Comparison of ENCODE assay signal across 1 cellular context in the genomic region with DNA sequence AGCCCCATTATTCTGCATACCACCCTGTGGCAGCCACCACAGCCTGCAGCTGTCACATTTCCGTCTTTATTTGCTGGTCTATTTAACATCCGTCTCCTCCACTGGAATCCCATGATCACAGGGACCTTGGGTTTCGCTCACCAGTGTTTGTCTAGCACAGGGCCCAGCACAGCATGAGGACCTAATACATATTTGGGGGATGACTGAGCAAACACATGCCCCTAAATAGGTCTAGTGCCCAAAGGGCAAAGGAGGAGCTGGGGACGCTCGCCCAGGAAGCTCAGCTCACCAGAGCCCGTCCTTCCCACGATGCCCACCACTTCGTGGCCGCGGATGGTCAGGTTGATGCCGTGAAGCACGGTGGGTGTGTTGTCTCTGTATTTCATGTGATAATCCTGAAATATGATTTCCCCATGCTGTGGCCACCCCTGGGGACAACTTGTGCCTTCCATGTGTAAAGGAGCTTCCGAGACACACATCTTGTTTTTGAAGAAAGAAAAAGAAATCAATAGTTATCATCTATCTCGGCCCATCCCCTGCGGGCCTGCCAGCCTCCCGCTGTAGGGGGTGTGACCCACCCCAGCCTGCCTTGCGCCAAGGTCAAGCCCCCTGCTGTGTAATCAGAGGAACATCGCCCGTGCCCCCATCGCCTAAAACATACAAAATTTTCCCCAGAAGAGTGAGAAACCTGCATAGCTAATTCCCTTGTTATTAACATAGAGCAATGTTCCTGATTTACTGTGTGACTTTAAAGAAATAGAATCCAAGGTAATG.
TF ChIP-seq lines count a peak whose summit lies in the region.

No MANE protein-coding gene starts in this region.

TF ChIP-seq in HepG2, 621 proteins besides CTCF, POLR2A, EP300 and RAD21 (continued from another document):
- no peak for TF ChIP-seq RFX1 (IDR thresholded peaks at IDR 0.05)
- TF ChIP-seq KAT2B (IDR thresholded peaks at IDR 0.05; ENCODE audit: borderline replicate concordance, low read depth, low read length), result no peak
- no peak for TF ChIP-seq ZSCAN22 (CRISPR knock-in tag; IDR thresholded peaks at IDR 0.05)
- TF ChIP-seq, protein P1, sequence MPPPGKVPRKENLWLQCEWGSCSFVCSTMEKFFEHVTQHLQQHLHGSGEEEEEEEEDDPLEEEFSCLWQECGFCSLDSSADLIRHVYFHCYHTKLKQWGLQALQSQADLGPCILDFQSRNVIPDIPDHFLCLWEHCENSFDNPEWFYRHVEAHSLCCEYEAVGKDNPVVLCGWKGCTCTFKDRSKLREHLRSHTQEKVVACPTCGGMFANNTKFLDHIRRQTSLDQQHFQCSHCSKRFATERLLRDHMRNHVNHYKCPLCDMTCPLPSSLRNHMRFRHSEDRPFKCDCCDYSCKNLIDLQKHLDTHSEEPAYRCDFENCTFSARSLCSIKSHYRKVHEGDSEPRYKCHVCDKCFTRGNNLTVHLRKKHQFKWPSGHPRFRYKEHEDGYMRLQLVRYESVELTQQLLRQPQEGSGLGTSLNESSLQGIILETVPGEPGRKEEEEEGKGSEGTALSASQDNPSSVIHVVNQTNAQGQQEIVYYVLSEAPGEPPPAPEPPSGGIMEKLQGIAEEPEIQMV (CRISPR knock-in tag; IDR thresholded peaks at IDR 0.05; ENCODE audit: low read depth), result no peak
- TF ChIP-seq, protein P2, sequence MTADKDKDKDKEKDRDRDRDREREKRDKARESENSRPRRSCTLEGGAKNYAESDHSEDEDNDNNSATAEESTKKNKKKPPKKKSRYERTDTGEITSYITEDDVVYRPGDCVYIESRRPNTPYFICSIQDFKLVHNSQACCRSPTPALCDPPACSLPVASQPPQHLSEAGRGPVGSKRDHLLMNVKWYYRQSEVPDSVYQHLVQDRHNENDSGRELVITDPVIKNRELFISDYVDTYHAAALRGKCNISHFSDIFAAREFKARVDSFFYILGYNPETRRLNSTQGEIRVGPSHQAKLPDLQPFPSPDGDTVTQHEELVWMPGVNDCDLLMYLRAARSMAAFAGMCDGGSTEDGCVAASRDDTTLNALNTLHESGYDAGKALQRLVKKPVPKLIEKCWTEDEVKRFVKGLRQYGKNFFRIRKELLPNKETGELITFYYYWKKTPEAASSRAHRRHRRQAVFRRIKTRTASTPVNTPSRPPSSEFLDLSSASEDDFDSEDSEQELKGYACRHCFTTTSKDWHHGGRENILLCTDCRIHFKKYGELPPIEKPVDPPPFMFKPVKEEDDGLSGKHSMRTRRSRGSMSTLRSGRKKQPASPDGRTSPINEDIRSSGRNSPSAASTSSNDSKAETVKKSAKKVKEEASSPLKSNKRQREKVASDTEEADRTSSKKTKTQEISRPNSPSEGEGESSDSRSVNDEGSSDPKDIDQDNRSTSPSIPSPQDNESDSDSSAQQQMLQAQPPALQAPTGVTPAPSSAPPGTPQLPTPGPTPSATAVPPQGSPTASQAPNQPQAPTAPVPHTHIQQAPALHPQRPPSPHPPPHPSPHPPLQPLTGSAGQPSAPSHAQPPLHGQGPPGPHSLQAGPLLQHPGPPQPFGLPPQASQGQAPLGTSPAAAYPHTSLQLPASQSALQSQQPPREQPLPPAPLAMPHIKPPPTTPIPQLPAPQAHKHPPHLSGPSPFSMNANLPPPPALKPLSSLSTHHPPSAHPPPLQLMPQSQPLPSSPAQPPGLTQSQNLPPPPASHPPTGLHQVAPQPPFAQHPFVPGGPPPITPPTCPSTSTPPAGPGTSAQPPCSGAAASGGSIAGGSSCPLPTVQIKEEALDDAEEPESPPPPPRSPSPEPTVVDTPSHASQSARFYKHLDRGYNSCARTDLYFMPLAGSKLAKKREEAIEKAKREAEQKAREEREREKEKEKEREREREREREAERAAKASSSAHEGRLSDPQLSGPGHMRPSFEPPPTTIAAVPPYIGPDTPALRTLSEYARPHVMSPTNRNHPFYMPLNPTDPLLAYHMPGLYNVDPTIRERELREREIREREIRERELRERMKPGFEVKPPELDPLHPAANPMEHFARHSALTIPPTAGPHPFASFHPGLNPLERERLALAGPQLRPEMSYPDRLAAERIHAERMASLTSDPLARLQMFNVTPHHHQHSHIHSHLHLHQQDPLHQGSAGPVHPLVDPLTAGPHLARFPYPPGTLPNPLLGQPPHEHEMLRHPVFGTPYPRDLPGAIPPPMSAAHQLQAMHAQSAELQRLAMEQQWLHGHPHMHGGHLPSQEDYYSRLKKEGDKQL (CRISPR knock-in tag; IDR thresholded peaks at IDR 0.05; ENCODE audit: low read depth), result no peak
- no peak for TF ChIP-seq NFATC3 (CRISPR knock-in tag; IDR thresholded peaks at IDR 0.05)
- TF ChIP-seq, protein P3, sequence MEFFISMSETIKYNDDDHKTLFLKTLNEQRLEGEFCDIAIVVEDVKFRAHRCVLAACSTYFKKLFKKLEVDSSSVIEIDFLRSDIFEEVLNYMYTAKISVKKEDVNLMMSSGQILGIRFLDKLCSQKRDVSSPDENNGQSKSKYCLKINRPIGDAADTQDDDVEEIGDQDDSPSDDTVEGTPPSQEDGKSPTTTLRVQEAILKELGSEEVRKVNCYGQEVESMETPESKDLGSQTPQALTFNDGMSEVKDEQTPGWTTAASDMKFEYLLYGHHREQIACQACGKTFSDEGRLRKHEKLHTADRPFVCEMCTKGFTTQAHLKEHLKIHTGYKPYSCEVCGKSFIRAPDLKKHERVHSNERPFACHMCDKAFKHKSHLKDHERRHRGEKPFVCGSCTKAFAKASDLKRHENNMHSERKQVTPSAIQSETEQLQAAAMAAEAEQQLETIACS (CRISPR knock-in tag; IDR thresholded peaks at IDR 0.05), result no peak
- TF ChIP-seq ZKSCAN5 (CRISPR knock-in tag; IDR thresholded peaks at IDR 0.05), result no peak
- peak; percentile 60 for TF ChIP-seq FOSL2 (CRISPR knock-in tag; IDR thresholded peaks at IDR 0.05)
- no peak for TF ChIP-seq MAFK (conservative IDR thresholded peaks at IDR 0.05 in 1 of 2, IDR thresholded peaks at IDR 0.05 in 1 of 2; ENCODE audit: low read length in 2 of 2)
- no peak for TF ChIP-seq XRCC5 (optimal IDR thresholded peaks at IDR 0.05; ENCODE audit: low read length)
- no peak for TF ChIP-seq ZSCAN31 (CRISPR knock-in tag; IDR thresholded peaks at IDR 0.05; ENCODE audit: low read depth)
- TF ChIP-seq MYNN (CRISPR knock-in tag; IDR thresholded peaks at IDR 0.05; ENCODE audit: low read depth), result no peak
- TF ChIP-seq PRPF4 (IDR thresholded peaks at IDR 0.05; ENCODE audit: low read depth, low read length, poor library complexity, severe bottlenecking), result no peak
- TF ChIP-seq, protein P4, sequence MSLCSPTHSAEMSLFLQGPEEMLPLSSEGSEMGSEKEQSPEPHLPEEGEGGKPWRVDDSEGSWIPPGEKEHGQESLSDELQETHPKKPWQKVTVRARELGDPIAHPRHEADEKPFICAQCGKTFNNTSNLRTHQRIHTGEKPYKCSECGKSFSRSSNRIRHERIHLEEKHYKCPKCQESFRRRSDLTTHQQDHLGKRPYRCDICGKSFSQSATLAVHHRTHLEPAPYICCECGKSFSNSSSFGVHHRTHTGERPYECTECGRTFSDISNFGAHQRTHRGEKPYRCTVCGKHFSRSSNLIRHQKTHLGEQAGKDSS (CRISPR knock-in tag; IDR thresholded peaks at IDR 0.05; ENCODE audit: borderline replicate concordance, low read depth), result no peak
- TF ChIP-seq, protein P5, sequence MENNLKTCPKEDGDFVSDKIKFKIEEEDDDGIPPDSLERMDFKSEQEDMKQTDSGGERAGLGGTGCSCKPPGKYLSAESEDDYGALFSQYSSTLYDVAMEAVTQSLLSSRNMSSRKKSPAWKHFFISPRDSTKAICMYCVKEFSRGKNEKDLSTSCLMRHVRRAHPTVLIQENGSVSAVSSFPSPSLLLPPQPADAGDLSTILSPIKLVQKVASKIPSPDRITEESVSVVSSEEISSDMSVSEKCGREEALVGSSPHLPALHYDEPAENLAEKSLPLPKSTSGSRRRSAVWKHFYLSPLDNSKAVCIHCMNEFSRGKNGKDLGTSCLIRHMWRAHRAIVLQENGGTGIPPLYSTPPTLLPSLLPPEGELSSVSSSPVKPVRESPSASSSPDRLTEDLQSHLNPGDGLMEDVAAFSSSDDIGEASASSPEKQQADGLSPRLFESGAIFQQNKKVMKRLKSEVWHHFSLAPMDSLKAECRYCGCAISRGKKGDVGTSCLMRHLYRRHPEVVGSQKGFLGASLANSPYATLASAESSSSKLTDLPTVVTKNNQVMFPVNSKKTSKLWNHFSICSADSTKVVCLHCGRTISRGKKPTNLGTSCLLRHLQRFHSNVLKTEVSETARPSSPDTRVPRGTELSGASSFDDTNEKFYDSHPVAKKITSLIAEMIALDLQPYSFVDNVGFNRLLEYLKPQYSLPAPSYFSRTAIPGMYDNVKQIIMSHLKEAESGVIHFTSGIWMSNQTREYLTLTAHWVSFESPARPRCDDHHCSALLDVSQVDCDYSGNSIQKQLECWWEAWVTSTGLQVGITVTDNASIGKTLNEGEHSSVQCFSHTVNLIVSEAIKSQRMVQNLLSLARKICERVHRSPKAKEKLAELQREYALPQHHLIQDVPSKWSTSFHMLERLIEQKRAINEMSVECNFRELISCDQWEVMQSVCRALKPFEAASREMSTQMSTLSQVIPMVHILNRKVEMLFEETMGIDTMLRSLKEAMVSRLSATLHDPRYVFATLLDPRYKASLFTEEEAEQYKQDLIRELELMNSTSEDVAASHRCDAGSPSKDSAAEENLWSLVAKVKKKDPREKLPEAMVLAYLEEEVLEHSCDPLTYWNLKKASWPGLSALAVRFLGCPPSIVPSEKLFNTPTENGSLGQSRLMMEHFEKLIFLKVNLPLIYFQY (CRISPR knock-in tag; IDR thresholded peaks at IDR 0.05; ENCODE audit: borderline replicate concordance), result no peak
- no peak for TF ChIP-seq ZNF598 (CRISPR knock-in tag; IDR thresholded peaks at IDR 0.05; ENCODE audit: borderline replicate concordance)
- TF ChIP-seq RXRB (CRISPR knock-in tag; IDR thresholded peaks at IDR 0.05; ENCODE audit: borderline replicate concordance), result no peak
- TF ChIP-seq SATB2 (CRISPR knock-in tag; IDR thresholded peaks at IDR 0.05), result no peak
